9 cellular contexts compared by ENCODE assay signal in genomic region chr10:69742928-69743602, GRCh38. TPM values are rescaled to one million over a fixed set of nuclear protein-coding genes. Genes with fewer than 3 reads are reported as not detected.
DNase-seq lines count a peak whose midpoint lies in the region; ATAC-seq, FAIRE-seq and TF ChIP-seq lines count a peak whose summit lies in the region.
"Had no signal": no experiment of that assay in that cellular context is flagged by ENCODE, and none has a peak within 500 bp of the region (broad histone marks: within the 10 kb centered on the region; RNA-seq: fewer than 3 reads in every experiment).

No MANE protein-coding gene starts in this region.

- H3K27me3 ChIP-seq in GM23248 (replicated peaks; ENCODE audit: insufficient read depth) (peaks cover 21% of the 10 kb centered on the region), adipocyte (replicated peaks; ENCODE audit: control insufficient read depth, insufficient read depth, low read length) (peaks cover 60% of the 10 kb centered on the region), spleen (replicated peaks in 1 of 7) (peaks cover 0 to 26% (median 0%) of the 10 kb centered on the region in 7 donors)

- H3K9me3 ChIP-seq in GM23248 (ENCODE audit: low read depth) (no peaks in the 10 kb centered on the region), adipocyte (ENCODE audit: control insufficient read depth, low read length) (no peaks in the 10 kb centered on the region), kidney (ENCODE audit: control insufficient read depth in 1 of 2, low read length in 2 of 2) (no peaks in the 10 kb centered on the region), spleen (no peaks in the 10 kb centered on the region)

- ATAC-seq in naive thymus-derived CD8-positive, alpha-beta T cell = no peak

- H3F3A ChIP-seq in GM23248 (ENCODE audit: insufficient read depth) = no peaks in the 10 kb centered on the region

- H3K4me3 Mint-ChIP-seq in naive thymus-derived CD8-positive, alpha-beta T cell = no peak overlapping the region

- POLR2A ChIA-PET in naive thymus-derived CD8-positive, alpha-beta T cell (lab: Charles Lee) = no interaction called here

- WGBS in GM23248 (ENCODE audit: low coverage in 1 of 2, low lambda C conversion rate in 2 of 2, missing lambda C conversion rate in 2 of 2), 2 experiments = 55 to 68% methylated on average over 6 of the region's 6 CpGs
- WGBS in spleen, 5 donors = 65 to 77% (median 66%) methylated on average over 5 to 6 of the region's 6 CpGs

- no peak overlapping the region for H3K9ac ChIP-seq in GM23248
- no peak overlapping the region for H3K9ac ChIP-seq in adipocyte (ENCODE audit: low read length)
- no peak overlapping the region for H3K9ac ChIP-seq in kidney (ENCODE audit: low read length in 2 of 2)

- no peaks in the 10 kb centered on the region for H3K9me2 ChIP-seq in GM23248 (ENCODE audit: insufficient read depth)

- H3K4me1 Mint-ChIP-seq in naive thymus-derived CD8-positive, alpha-beta T cell = no peaks in the 10 kb centered on the region

- H3K4me3 ChIP-seq in AG10803 (ENCODE audit: low read length) = no peak overlapping the region
- no peak overlapping the region for H3K4me3 ChIP-seq in GM23248
- H3K4me3 ChIP-seq in adipocyte (ENCODE audit: low read length) = no peak overlapping the region
- H3K4me3 ChIP-seq in kidney (ENCODE audit: low read length in 2 of 2) = no peak overlapping the region
- H3K4me3 ChIP-seq in spleen = no peak overlapping the region

- H3K79me2 ChIP-seq in GM23248 (ENCODE audit: insufficient read depth) = no peaks in the 10 kb centered on the region

- H3K36me3 ChIP-seq in GM23248 (ENCODE audit: low read depth) (no peaks in the 10 kb centered on the region), adipocyte (ENCODE audit: control insufficient read depth, insufficient read depth, low read length, severe bottlenecking) (no peaks in the 10 kb centered on the region), kidney (ENCODE audit: control insufficient read depth in 1 of 2, insufficient read depth in 2 of 2, low read length in 2 of 2) (no peaks in the 10 kb centered on the region), spleen (no peaks in the 10 kb centered on the region)

- no peaks in the 10 kb centered on the region for H4K20me1 ChIP-seq in GM23248 (ENCODE audit: insufficient read depth)

- TF ChIP-seq POLR2A in spleen (IDR thresholded peaks at IDR 0.05) = no peak

- H3K36me3 Mint-ChIP-seq in naive thymus-derived CD8-positive, alpha-beta T cell = no peaks in the 10 kb centered on the region
- H3K36me3 Mint-ChIP-seq: activated naive CD4-positive, alpha-beta T cell treated with anti-CD3 and anti-CD28 coated beads, Interleukin-2, amount 50 U/mL, for 72 hours had no signal

- peak; percentile 62 for TF ChIP-seq CTCF in AG10803 (conservative IDR thresholded peaks at IDR 0.05; ENCODE audit: low read length)
- peak; percentile 40 for TF ChIP-seq CTCF in kidney (IDR thresholded peaks at IDR 0.05; ENCODE audit: borderline replicate concordance, extremely low read depth, insufficient read depth)
- TF ChIP-seq CTCF in spleen (IDR thresholded peaks at IDR 0.05 in 8 of 11, conservative IDR thresholded peaks at IDR 0.05 in 3 of 11) = peak in 5 of 11 experiments; percentile 11 to 45 (median 25)

- DNase-seq in AG10803 (ENCODE audit: low read depth) (peak; percentile 23), GM23248 (peak; percentile 63), adipocyte (ENCODE audit: low read depth) (peak; percentile 34), kidney (no peak), NCI-H526 treated with DMSO at 0.1 percent for 48 hours (lab: John Stamatoyannopoulos, UW) (no peak), SW 1271 (lab: John Stamatoyannopoulos, UW) (no peak), spleen (no peak)
- DNase-seq in naive thymus-derived CD8-positive, alpha-beta T cell = no peak

- no peak overlapping the region for H3K4me2 ChIP-seq in GM23248 (ENCODE audit: unreplicated experiment)

- H2AFZ ChIP-seq in GM23248 = no peak overlapping the region

- no peaks in the 10 kb centered on the region for H3K9me3 Mint-ChIP-seq in naive thymus-derived CD8-positive, alpha-beta T cell
- H3K9me3 Mint-ChIP-seq: activated naive CD4-positive, alpha-beta T cell treated with anti-CD3 and anti-CD28 coated beads, Interleukin-2, amount 50 U/mL, for 72 hours had no signal

- no peak overlapping the region for H3K27ac Mint-ChIP-seq in naive thymus-derived CD8-positive, alpha-beta T cell
- H3K27ac Mint-ChIP-seq: activated naive CD4-positive, alpha-beta T cell treated with anti-CD3 and anti-CD28 coated beads, Interleukin-2, amount 50 U/mL, for 72 hours had no signal

- in situ Hi-C loops in GM23248 (cut with MboI) = no loop called here

- no peak for FAIRE-seq in kidney (lab: Jason Lieb, UNC)

- intact Hi-C loops in kidney (cut with DNase I) = no loop called here
- intact Hi-C loops in spleen (cut with DNase I; ENCODE audit: low total_unique reads) = no loop called here

- peaks cover 10 to 31% (median 14%) of the 10 kb centered on the region in 5 donors for H3K27me3 Mint-ChIP-seq in naive thymus-derived CD8-positive, alpha-beta T cell

- H3K4me1 ChIP-seq in GM23248 (ENCODE audit: insufficient read depth) (no peaks in the 10 kb centered on the region), adipocyte (ENCODE audit: control insufficient read depth, insufficient read depth, low read length) (no peaks in the 10 kb centered on the region), kidney (ENCODE audit: control insufficient read depth in 1 of 2, insufficient read depth in 1 of 2, low read depth in 1 of 2, low read length in 2 of 2) (no peaks in the 10 kb centered on the region), spleen (peaks cover 0 to 13% (median 2%) of the 10 kb centered on the region in 6 donors)

- no peak overlapping the region for H3K27ac ChIP-seq in GM23248
- H3K27ac ChIP-seq in kidney (ENCODE audit: low read depth in 2 of 2, low read length in 2 of 2) = no peak overlapping the region
- H3K27ac ChIP-seq in spleen = no peak overlapping the region

RNA-seq across cellular contexts. Expression of gene COL13A1, which starts 58.6 kb away (rescaled TPM):
- 17.2 and 17.3 TPM in 2 replicates for total RNA-seq in GM23248 (2014; rRNA removed; shearing (Covaris generic))
- polyA plus RNA-seq in GM23248 (2016; fragmentation: Nextera tagmentation; extraction: Ambion mirVana) = 12.8 and 15.2 TPM in 2 replicates
- 5.2 TPM for total RNA-seq in kidney
- polyA plus RNA-seq in kidney (ENCODE audit: insufficient read depth, low read depth, low replicate concordance) = 4.0 TPM
- total RNA-seq in spleen = 10 to 100 TPM in 3 of 7 donors, 1 to 10 TPM in 4; 4.5 to 16.1 (median 8.6) TPM
- polyA plus RNA-seq in spleen = 10 to 100 TPM in 2 of 3 donors, 1 to 10 TPM in 1; 4.1 to 13.7 (median 10.4) TPM
- not detected for total RNA-seq in naive thymus-derived CD8-positive, alpha-beta T cell
- not detected for polyA plus RNA-seq in naive thymus-derived CD8-positive, alpha-beta T cell
- total RNA-seq: activated naive CD4-positive, alpha-beta T cell treated with anti-CD3 and anti-CD28 coated beads, Interleukin-2, amount 50 U/mL, for 72 hours had no signal

Comparison
In these comparisons a context has a peak if more than half of its experiments do, and no peak if none do; other contexts are left out.
1. DNase-seq: peak in AG10803 (single experiment), GM23248 (single experiment) and adipocyte (single experiment); none in kidney (single experiment), NCI-H526 treated with DMSO at 0.1 percent for 48 hours (single experiment), SW 1271 (0 of 2), spleen (single experiment) and naive thymus-derived CD8-positive, alpha-beta T cell (0 of 10).